8 cellular contexts compared by ENCODE assay signal in the genomic region with DNA sequence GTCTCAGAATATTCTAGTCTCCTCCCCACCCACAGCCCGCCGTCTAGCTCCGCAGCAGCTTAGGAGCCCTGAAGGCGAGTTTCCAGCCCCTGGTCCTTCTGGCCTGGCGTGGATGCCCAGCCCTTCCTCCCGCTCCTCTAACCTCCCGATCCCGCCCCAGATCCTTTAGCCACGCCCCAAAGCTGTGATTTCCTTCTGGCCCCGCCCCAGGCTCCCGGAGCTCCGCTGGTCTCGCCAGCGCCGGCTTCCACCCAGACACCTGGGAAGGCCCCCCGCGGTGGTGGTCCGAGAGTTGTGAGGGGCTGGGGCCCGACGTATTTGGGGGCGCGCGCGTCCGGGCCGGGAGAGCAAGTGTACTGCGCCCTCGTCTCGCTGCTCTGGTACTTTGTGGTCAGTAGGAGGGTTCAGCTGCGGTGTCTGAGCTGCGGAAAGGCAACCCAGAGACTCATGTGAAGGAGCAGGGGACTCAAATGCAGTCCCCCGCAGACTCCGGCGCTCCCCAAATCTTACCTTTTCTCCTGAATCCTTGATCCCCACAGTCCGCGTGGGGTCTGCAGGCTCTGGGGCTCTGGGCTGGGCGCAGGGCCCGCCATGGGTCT. TPM values are rescaled to one million over a fixed set of nuclear protein-coding genes. Genes with fewer than 3 reads are reported as not detected.
DNase-seq lines count a peak whose midpoint lies in the region; ATAC-seq, FAIRE-seq and TF ChIP-seq lines count a peak whose summit lies in the region.

A gene (minus strand): TSS at position 114 of the 599 bp plus-strand sequence. CDS start 2,374 bp downstream, outside the sequence.

- peak within 1 kb of the TSS; percentile 82 to 89 for H3K4me3 Mint-ChIP-seq in CD14-positive monocyte
- H3K4me3 Mint-ChIP-seq in naive thymus-derived CD8-positive, alpha-beta T cell: peak within 1 kb of the TSS; percentile 78 to 95 (median 90)

- no peak for TF ChIP-seq CTCF in CD14-positive monocyte (IDR thresholded peaks at IDR 0.05)
- no peak for TF ChIP-seq CTCF in LNCaP clone FGC (IDR thresholded peaks at IDR 0.05; ENCODE audit: control insufficient read depth, extremely low read depth, insufficient read depth)
- no peak for TF ChIP-seq CTCF in fibroblast of pulmonary artery (IDR thresholded peaks at IDR 0.05; ENCODE audit: low read length, missing control alignments)

- H3K9me3 Mint-ChIP-seq in CD14-positive monocyte: peaks cover 2 to 30% (median 22%) of the 10 kb centered on the region in 7 donors
- no peaks in the 10 kb centered on the region for H3K9me3 Mint-ChIP-seq in naive thymus-derived CD8-positive, alpha-beta T cell

- POLR2A ChIA-PET in naive thymus-derived CD8-positive, alpha-beta T cell (lab: Charles Lee): interaction anchor here (0.6 to 1.1 kb wide), 3 partner anchors 56 to 428 kb away, joined by 3 to 5 read pairs (median 3); a partner anchor contains a TSS

- DNase-seq in CD14-positive monocyte (ENCODE audit: low spot score) (no peak), LNCaP clone FGC (ENCODE audit: low read depth) (no peak), activated T-cell treated with anti-CD3 and anti-CD28 coated beads for 48 hours (ENCODE audit: low read depth) (peak; percentile 34), fibroblast of pulmonary artery (ENCODE audit: low read depth) (peak; percentile 47), urothelium cell line (ENCODE audit: low spot score) (peak; percentile 87), NCI-H187 treated with DMSO at 0.1 percent for 48 hours (lab: John Stamatoyannopoulos, UW) (no peak)
- peak in 5 of 10 donors; percentile 16 to 51 (median 32) for DNase-seq in naive thymus-derived CD8-positive, alpha-beta T cell

- peaks cover 4 to 8% of the 10 kb centered on the region in 2 donors for H3K36me3 Mint-ChIP-seq in CD14-positive monocyte
- no peaks in the 10 kb centered on the region for H3K36me3 Mint-ChIP-seq in naive thymus-derived CD8-positive, alpha-beta T cell

- ATAC-seq in naive thymus-derived CD8-positive, alpha-beta T cell: peak; percentile 38 to 51
- no peak for ATAC-seq in HG02973 (IDR thresholded peaks at IDR 0.05; ENCODE audit: unreplicated experiment)

- peak within 1 kb of the TSS in 4 of 7 donors; percentile 7 to 36 (median 20) for H3K27ac Mint-ChIP-seq in CD14-positive monocyte
- H3K27ac Mint-ChIP-seq in naive thymus-derived CD8-positive, alpha-beta T cell: peak within 1 kb of the TSS in 5 of 10 donors; percentile 13 to 81 (median 38)

- peaks cover 74 to 88% (median 75%) of the 10 kb centered on the region in 3 donors for H3K27me3 Mint-ChIP-seq in CD14-positive monocyte (ENCODE audit: low read depth in 3 of 3)
- peaks cover 14 to 40% (median 26%) of the 10 kb centered on the region in 5 donors for H3K27me3 Mint-ChIP-seq in naive thymus-derived CD8-positive, alpha-beta T cell

- H3K4me1 Mint-ChIP-seq in CD14-positive monocyte: peaks cover 28% of the 10 kb centered on the region
- peaks cover 9 to 27% (median 18%) of the 10 kb centered on the region in 4 donors for H3K4me1 Mint-ChIP-seq in naive thymus-derived CD8-positive, alpha-beta T cell

- H3K4me3 ChIP-seq in LNCaP clone FGC (ENCODE audit: low read depth, low read length) (peak within 1 kb of the TSS; percentile 47), fibroblast of pulmonary artery (replicated peaks; ENCODE audit: low read depth, low read length) (peak within 1 kb of the TSS; percentile 57)

- intact Hi-C loops in CD14-positive monocyte (cut with micrococcal nuclease): no loop called here

- no peak for FAIRE-seq in urothelium cell line (lab: Jason Lieb, UNC)

RNA-seq across cellular contexts. Expression of the gene that starts here (rescaled TPM):
- not detected for polyA plus RNA-seq in CD14-positive monocyte
- not detected for total RNA-seq in naive thymus-derived CD8-positive, alpha-beta T cell
- polyA plus RNA-seq in naive thymus-derived CD8-positive, alpha-beta T cell: not detected

Comparison
In these comparisons a context has a peak if more than half of its experiments do, and no peak if none do; other contexts are left out.
1. Peak in ATAC-seq in naive thymus-derived CD8-positive, alpha-beta T cell; RNA of the gene not detected or under 1 TPM.
2. DNase-seq: peak in activated T-cell treated with anti-CD3 and anti-CD28 coated beads for 48 hours (single experiment), fibroblast of pulmonary artery (single experiment) and urothelium cell line (single experiment); none in CD14-positive monocyte (single experiment), LNCaP clone FGC (single experiment) and NCI-H187 treated with DMSO at 0.1 percent for 48 hours (single experiment).